Comparison of ENCODE assay signal across 8 cellular contexts in genomic region chr6:113857565-113858066, GRCh38. TPM values are rescaled to one million over a fixed set of nuclear protein-coding genes. Genes with fewer than 3 reads are reported as not detected.
DNase-seq lines count a peak whose midpoint lies in the region; ATAC-seq and TF ChIP-seq lines count a peak whose summit lies in the region.

No MANE protein-coding gene starts in this region.

- 0 to 1% methylated on average over 25 of the region's 25 CpGs for WGBS in lower leg skin, 2 donors

- intact Hi-C loops in lower leg skin (cut with DNase I; ENCODE audit: low total_unique reads), result loop anchor here (10.0 kb wide), 1 partner anchor 223 kb away; no protein-coding TSS in a partner anchor
- intact Hi-C loops in vagina (cut with DNase I), result no loop called here

- H3K4me3 ChIP-seq in LNCaP clone FGC (ENCODE audit: low read depth, low read length) (peak overlapping the region; percentile 97), lower leg skin (ENCODE audit: low read depth, poor library complexity, severe bottlenecking) (peak overlapping the region; percentile 78), vagina (peak overlapping the region; percentile 72 to 79)

- DNase-seq in ELR (ENCODE audit: low read depth), result peak; percentile 45
- DNase-seq in LNCaP clone FGC (ENCODE audit: low read depth), result no peak
- peak; percentile 30 for DNase-seq in cerebellar cortex (ENCODE audit: low spot score)
- peak; percentile 17 to 87 for DNase-seq in lower leg skin (ENCODE audit: low spot score in 2 of 2)
- DNase-seq in vagina (ENCODE audit: extremely low spot score in 2 of 2), result peak in 1 of 2 donors; percentile 88
- no peak for DNase-seq in GM19240 (ENCODE audit: insufficient read length, low spot score)
- no peak for DNase-seq in NCI-H2171 treated with DMSO at 0.1 percent for 48 hours (lab: John Stamatoyannopoulos, UW)

- H3K9me3 ChIP-seq in vagina, result no peaks in the 10 kb centered on the region

- TF ChIP-seq POLR2A in lower leg skin (IDR thresholded peaks at IDR 0.05), result no peak
- TF ChIP-seq POLR2A in vagina (IDR thresholded peaks at IDR 0.05), result no peak

- no peak for TF ChIP-seq CTCF in LNCaP clone FGC (IDR thresholded peaks at IDR 0.05; ENCODE audit: control insufficient read depth, extremely low read depth, insufficient read depth)
- TF ChIP-seq CTCF in lower leg skin (IDR thresholded peaks at IDR 0.05), result no peak
- TF ChIP-seq CTCF in vagina (IDR thresholded peaks at IDR 0.05), result no peak

- no peaks in the 10 kb centered on the region for H3K27me3 ChIP-seq in vagina

- no peaks in the 10 kb centered on the region for H3K36me3 ChIP-seq in vagina

- ATAC-seq in GM18858 (IDR thresholded peaks at IDR 0.05; ENCODE audit: unreplicated experiment), result no peak

- peak overlapping the region; percentile 96 for H3K27ac ChIP-seq in vagina

- peaks cover 14% of the 10 kb centered on the region for H3K4me1 ChIP-seq in vagina

RNA-seq across cellular contexts. Expression of gene MARCKS, which starts 0.5 kb away (rescaled TPM):
- total RNA-seq in lower leg skin, result 100 to 1,000 TPM in 1 of 4 donors, 10 to 100 TPM in 3; 48.6 to 130 (median 66.2) TPM
- 46.4 TPM for total RNA-seq in vagina

Comparison
In these comparisons a context has a peak if more than half of its experiments do, and no peak if none do; other contexts are left out.
1. DNase-seq: peak in ELR (single experiment), cerebellar cortex (single experiment) and lower leg skin (2 of 2); none in LNCaP clone FGC (single experiment), GM19240 (single experiment) and NCI-H2171 treated with DMSO at 0.1 percent for 48 hours (single experiment).
2. Peak in every context shown above with its lines, with median percentiles within 50 percentile points of each other: H3K4me3 ChIP-seq.